Comparison of ENCODE assay signal across 9 cellular contexts in genomic region chr16:25109643-25110042, GRCh38. TPM values are rescaled to one million over a fixed set of nuclear protein-coding genes. Genes with fewer than 3 reads are reported as not detected.
DNase-seq lines count a peak whose midpoint lies in the region; ATAC-seq, FAIRE-seq and TF ChIP-seq lines count a peak whose summit lies in the region.
"Had no signal": no experiment of that assay in that cellular context is flagged by ENCODE, and none has a peak within 500 bp of the region (broad histone marks: within the 10 kb centered on the region; RNA-seq: fewer than 3 reads in every experiment).

No MANE protein-coding gene starts in this region.

- ATAC-seq in left lobe of liver (no peak), GM18519 (IDR thresholded peaks at IDR 0.05; ENCODE audit: low FRiP score, unreplicated experiment) (no peak)

- TF ChIP-seq CTCF in AG09319 (IDR thresholded peaks at IDR 0.05; ENCODE audit: low read depth, low read length) = no peak
- no peak for TF ChIP-seq CTCF in astrocyte of the cerebellum (IDR thresholded peaks at IDR 0.05; ENCODE audit: low read depth, low read length, missing control alignments)

- in situ Hi-C loops in astrocyte of the cerebellum (cut with HindIII; ENCODE audit: low sequenced_read_pairs) = no loop called here

- DNase-seq in AG09319 (ENCODE audit: extremely low read depth, low read depth) = peak; percentile 69
- peak; percentile 57 for DNase-seq in HTR-8/SVneo (ENCODE audit: insufficient read length, low spot score)
- peak; percentile 81 for DNase-seq in astrocyte of the cerebellum (ENCODE audit: low read depth)
- DNase-seq in left lobe of liver (ENCODE audit: low spot score) = peak; percentile 48
- no peak for DNase-seq in NCI-H1048 (lab: John Stamatoyannopoulos, UW)
- no peak for DNase-seq in NCI-H526 (lab: John Stamatoyannopoulos, UW)
- DNase-seq in NCI-H1417 (lab: John Stamatoyannopoulos, UW) = no peak

- H3K4me3 ChIP-seq in astrocyte of the cerebellum (ENCODE audit: low read depth, low read length) = no peak overlapping the region

- FAIRE-seq in HTR-8/SVneo (lab: Jason Lieb, UNC) = no peak
- FAIRE-seq: frontal cortex had no signal

RNA-seq across cellular contexts. Expression of gene LCMT1, which starts 1.9 kb away (rescaled TPM):
- 7.0 TPM for total RNA-seq in left lobe of liver

Comparison
In these comparisons a context has a peak if more than half of its experiments do, and no peak if none do; other contexts are left out.
1. DNase-seq: peak in AG09319 (single experiment), HTR-8/SVneo (single experiment), astrocyte of the cerebellum (single experiment) and left lobe of liver (single experiment); none in NCI-H1048 (single experiment), NCI-H526 (0 of 2) and NCI-H1417 (0 of 3).